In the genomic region with DNA sequence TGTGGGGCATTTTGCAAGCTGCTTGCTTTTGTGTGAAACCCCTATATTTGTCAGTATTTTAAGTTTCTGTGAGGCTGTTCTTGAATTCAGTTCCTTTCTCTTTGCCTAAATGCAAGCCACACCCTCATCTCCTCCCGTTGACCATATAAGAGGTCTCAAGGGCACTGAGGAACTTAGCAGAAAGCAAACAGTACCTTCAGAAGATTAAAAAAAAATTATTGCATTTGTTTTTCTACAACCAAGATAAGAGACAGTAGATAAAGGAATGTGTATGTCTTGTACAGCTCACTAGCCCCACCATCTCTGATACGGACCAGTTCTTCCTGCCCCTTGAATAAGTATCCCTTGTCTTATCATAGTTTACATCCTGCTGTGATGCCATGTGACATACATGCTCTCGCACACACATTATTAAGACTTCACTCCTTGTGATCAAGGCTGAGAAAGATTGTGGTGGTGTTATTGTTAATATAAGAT, we compare ENCODE assay signal across 1 cellular context.
A peak's percentile ranks its signal among the peaks of the same experiment; 100 is the strongest.
TF ChIP-seq lines count a peak whose summit lies in the region.

No MANE protein-coding gene starts in this region.

TF ChIP-seq in endothelial cell of umbilical vein, 7 proteins besides CTCF, POLR2A, EP300 and RAD21 (continued from another document):
- TF ChIP-seq GATA2 (IDR thresholded peaks at IDR 0.05; ENCODE audit: insufficient read depth, insufficient read length, low read depth, low read length) (peak; percentile 88), EZH2 (IDR thresholded peaks at IDR 0.05; ENCODE audit: borderline replicate concordance, low read depth, low read length, severe bottlenecking) (no peak)
